In genomic region chr19:40804783-40805242, GRCh38 we compare ENCODE assay signal across 9 cellular contexts. TPM values are rescaled to one million over a fixed set of nuclear protein-coding genes. Genes with fewer than 3 reads are reported as not detected.
A peak's percentile ranks its signal among the peaks of the same experiment; 100 is the strongest.
DNase-seq lines count a peak whose midpoint lies in the region; ATAC-seq and TF ChIP-seq lines count a peak whose summit lies in the region.
"Had no signal": no experiment of that assay in that cellular context is flagged by ENCODE, and none has a peak within 500 bp of the region (broad histone marks: within the 10 kb centered on the region; RNA-seq: fewer than 3 reads in every experiment).

No MANE protein-coding gene starts in this region.

- CTCF ChIA-PET in SK-N-SH (lab: Yijun Ruan, JAX) = interaction anchor here (0.8 to 5.4 kb wide), 5 partner anchors 14 to 143 kb away, joined by 3 to 54 read pairs (median 18); partner anchors contain the start of genes ACTMAP, COQ8B, ITPKC and SNRPA

- H3K4me3 Mint-ChIP-seq in activated naive CD8-positive, alpha-beta T cell treated with anti-CD3 and anti-CD28 coated beads, Interleukin-2, amount 10 ng/mL, durations not matched to agents 7 days and 5 days = peak overlapping the region; percentile 98

- H3K4me2 ChIP-seq in SK-N-SH = no peak overlapping the region

- H3K27ac Mint-ChIP-seq in activated naive CD8-positive, alpha-beta T cell treated with anti-CD3 and anti-CD28 coated beads, Interleukin-2, amount 10 ng/mL, durations not matched to agents 7 days and 5 days = peak overlapping the region; percentile 93

- no peaks in the 10 kb centered on the region for H3K9me2 ChIP-seq in SK-N-SH

- peaks cover 34% of the 10 kb centered on the region for H3K36me3 Mint-ChIP-seq in activated naive CD8-positive, alpha-beta T cell treated with anti-CD3 and anti-CD28 coated beads, Interleukin-2, amount 10 ng/mL, durations not matched to agents 7 days and 5 days

- no peak for TF ChIP-seq EP300 in SK-N-SH (IDR thresholded peaks at IDR 0.05; ENCODE audit: borderline replicate concordance in 1 of 2, low read depth in 1 of 2, low read length in 1 of 2)
- no peak for TF ChIP-seq EP300 in suprapubic skin (IDR thresholded peaks at IDR 0.05)

- H3K4me3 ChIP-seq in SK-N-SH (ENCODE audit: low read depth in 2 of 2, low read length in 1 of 2) (no peak overlapping the region), suprapubic skin (no peak overlapping the region)

- H3F3A ChIP-seq in SK-N-SH (replicated peaks; ENCODE audit: insufficient read depth) = peaks cover 14% of the 10 kb centered on the region

- H3K27ac ChIP-seq in SK-N-SH (ENCODE audit: low read depth in 2 of 2, low read length in 1 of 2) (no peak overlapping the region; a peak in 1 of 4 replicates), layer of hippocampus (ENCODE audit: low read depth, low read length) (peak overlapping the region; percentile 66), suprapubic skin (peak overlapping the region; percentile 79)

- H3K4me1 ChIP-seq in SK-N-SH (ENCODE audit: control insufficient read depth in 1 of 2, insufficient read depth in 2 of 2, low read depth in 1 of 2, low read length in 1 of 2) (peaks cover 42 to 73% of the 10 kb centered on the region in 2 experiments; a peak in 3 of 4 replicates), suprapubic skin (peaks cover 95% of the 10 kb centered on the region)

- H3K9me3 ChIP-seq in SK-N-SH (no peaks in the 10 kb centered on the region), suprapubic skin (no peaks in the 10 kb centered on the region)

- no peak for TF ChIP-seq POLR2A in suprapubic skin (IDR thresholded peaks at IDR 0.05)
- TF ChIP-seq POLR2A in GM18505 (IDR thresholded peaks at IDR 0.05; ENCODE audit: borderline replicate concordance, extremely low read depth, insufficient read depth, insufficient read length) = no peak

- peaks cover 94% of the 10 kb centered on the region for H3K79me2 ChIP-seq in SK-N-SH (ENCODE audit: insufficient read depth)

- H3K4me1 Mint-ChIP-seq in activated naive CD8-positive, alpha-beta T cell treated with anti-CD3 and anti-CD28 coated beads, Interleukin-2, amount 10 ng/mL, durations not matched to agents 7 days and 5 days = peaks cover 68% of the 10 kb centered on the region

- 0 out of 2 replicates have a peak, but pooled peaks have one; percentile 11 for TF ChIP-seq CTCF in SK-N-SH (IDR thresholded peaks at IDR 0.05)
- TF ChIP-seq CTCF in suprapubic skin (IDR thresholded peaks at IDR 0.05) = no peak

- H3K9me3 Mint-ChIP-seq in activated naive CD8-positive, alpha-beta T cell treated with anti-CD3 and anti-CD28 coated beads, Interleukin-2, amount 10 ng/mL, durations not matched to agents 7 days and 5 days = no peaks in the 10 kb centered on the region

- H3K36me3 ChIP-seq in SK-N-SH (replicated peaks in 1 of 2; ENCODE audit: control insufficient read depth in 1 of 2, insufficient read depth in 2 of 2, low read length in 1 of 2) (peaks cover 38 to 55% of the 10 kb centered on the region in 2 experiments), suprapubic skin (peaks cover 30% of the 10 kb centered on the region)

- H4K20me1 ChIP-seq in SK-N-SH (ENCODE audit: insufficient read depth) = peaks cover 96% of the 10 kb centered on the region

- POLR2A ChIA-PET in SK-N-SH (lab: Yijun Ruan, JAX) = no interaction called here
- POLR2A ChIA-PET in activated naive CD8-positive, alpha-beta T cell treated with anti-CD3 and anti-CD28 coated beads, Interleukin-2, amount 10 ng/mL, durations not matched to agents 7 days and 5 days (lab: Charles Lee) = interaction anchor here (0.6 to 6.1 kb wide), 5 partner anchors 27 to 121 kb away, joined by 3 to 57 read pairs (median 14); partner anchors contain the start of genes ACTMAP, RAB4B and SNRPA

- H3K27me3 Mint-ChIP-seq in activated naive CD8-positive, alpha-beta T cell treated with anti-CD3 and anti-CD28 coated beads, Interleukin-2, amount 10 ng/mL, durations not matched to agents 7 days and 5 days = no peaks in the 10 kb centered on the region

- DNase-seq in SK-N-SH (no peak), suprapubic skin (ENCODE audit: low spot score in 2 of 2) (no peak), NCI-H1930 (lab: John Stamatoyannopoulos, UW) (no peak)
- DNase-seq in activated naive CD8-positive, alpha-beta T cell treated with anti-CD3 and anti-CD28 coated beads, Interleukin-2, amount 10 ng/mL, durations not matched to agents 7 days and 5 days = peak; percentile 43

- ATAC-seq in SK-N-SH treated with all-trans-retinoic acid at 6 μM for 48 hours (no peak), HG03342 (IDR thresholded peaks at IDR 0.05; ENCODE audit: unreplicated experiment) (no peak), GM18505 (IDR thresholded peaks at IDR 0.05; ENCODE audit: unreplicated experiment) (no peak)
- no peak for ATAC-seq in activated naive CD8-positive, alpha-beta T cell treated with anti-CD3 and anti-CD28 coated beads, Interleukin-2, amount 10 ng/mL, durations not matched to agents 7 days and 5 days (ENCODE audit: low read depth)

- WGBS in SK-N-SH (ENCODE audit: low lambda C conversion rate) = 94% methylated on average over 7 of the region's 7 CpGs
- whole genome bisulfite sequencing in suprapubic skin = 65% methylated on average over 7 of the region's 7 CpGs

- no peak overlapping the region for H2AFZ ChIP-seq in SK-N-SH (ENCODE audit: low read depth)

- TF ChIP-seq RAD21 in SK-N-SH (IDR thresholded peaks at IDR 0.05; ENCODE audit: low read length) = no peak

- no peak overlapping the region for H3K9ac ChIP-seq in SK-N-SH

- no peaks in the 10 kb centered on the region for H3K27me3 ChIP-seq in SK-N-SH (ENCODE audit: insufficient read depth)
- H3K27me3 ChIP-seq in layer of hippocampus (ENCODE audit: control insufficient read depth, insufficient read depth, low read length) = no peaks in the 10 kb centered on the region
- H3K27me3 ChIP-seq in suprapubic skin = no peaks in the 10 kb centered on the region

TF ChIP-seq in SK-N-SH, 30 proteins besides CTCF, POLR2A, EP300 and RAD21 (continues in another document):
- no peak for TF ChIP-seq RXRA (IDR thresholded peaks at IDR 0.05; ENCODE audit: borderline replicate concordance, low read depth)
- no peak for TF ChIP-seq TAF1 (IDR thresholded peaks at IDR 0.05; ENCODE audit: borderline replicate concordance, low read depth, low read length)
- TF ChIP-seq POLR2AphosphoS5 (IDR thresholded peaks at IDR 0.05; ENCODE audit: low read depth, low read length) = no peak
- no peak for TF ChIP-seq GATA2 (CRISPR knock-in tag; IDR thresholded peaks at IDR 0.05)
- TF ChIP-seq MAX (IDR thresholded peaks at IDR 0.05; ENCODE audit: low read depth) = no peak
- TF ChIP-seq TCF12 (IDR thresholded peaks at IDR 0.05) = no peak
- TF ChIP-seq NFIC (IDR thresholded peaks at IDR 0.05; ENCODE audit: borderline replicate concordance) = no peak
- no peak for TF ChIP-seq CHD2 (IDR thresholded peaks at IDR 0.05; ENCODE audit: low read length, partially characterized antibody)
- no peak for TF ChIP-seq FOXJ3 (CRISPR knock-in tag; IDR thresholded peaks at IDR 0.05)

TF ChIP-seq in SK-N-SH treated with all-trans-retinoic acid at 6 μM for 48 hours, 23 proteins besides CTCF, POLR2A, EP300 and RAD21 (continues in another document):
- no peak for TF ChIP-seq RARB (CRISPR knock-in tag; IDR thresholded peaks at IDR 0.05)
- no peak for TF ChIP-seq ZNF565 (CRISPR knock-in tag; conservative IDR thresholded peaks at IDR 0.05; ENCODE audit: low read depth)
- TF ChIP-seq POU6F1 (CRISPR knock-in tag; IDR thresholded peaks at IDR 0.05; ENCODE audit: borderline replicate concordance, low read depth) = no peak
- TF ChIP-seq TOX (CRISPR knock-in tag; IDR thresholded peaks at IDR 0.05; ENCODE audit: borderline replicate concordance) = no peak
- TF ChIP-seq ZNF8 (CRISPR knock-in tag; IDR thresholded peaks at IDR 0.05) = no peak
- no peak for TF ChIP-seq ZFP30 (CRISPR knock-in tag; IDR thresholded peaks at IDR 0.05)

RNA-seq across cellular contexts. Expression of gene EGLN2, which starts 5.8 kb away (rescaled TPM):
- polyA plus RNA-seq in SK-N-SH (2012; rRNA removed) = 39.7 and 43.0 TPM in 2 replicates
- 15.8 and 28.4 TPM in 2 replicates for polyA plus RNA-seq in SK-N-SH (2012; cell fraction: cytosol; rRNA removed)
- polyA plus RNA-seq in SK-N-SH (2012; cell fraction: nucleus; rRNA removed) = 68.5 and 79.1 TPM in 2 replicates
- 100 to 1,000 TPM; 158 to 159 TPM for total RNA-seq in activated naive CD8-positive, alpha-beta T cell treated with anti-CD3 and anti-CD28 coated beads, Interleukin-2, amount 10 ng/mL, durations not matched to agents 7 days and 5 days
- total RNA-seq in suprapubic skin = 10 to 100 TPM; 31.5 to 51.2 (median 37.6) TPM

RNA-seq across cellular contexts. Expression of gene RAB4B, which starts 26.8 kb away (rescaled TPM):
- 49.1 and 53.2 TPM in 2 replicates for polyA plus RNA-seq in SK-N-SH (2012; rRNA removed)
- polyA plus RNA-seq in SK-N-SH (2012; cell fraction: cytosol; rRNA removed) = 25.6 and 37.3 TPM in 2 replicates
- polyA plus RNA-seq in SK-N-SH (2012; cell fraction: nucleus; rRNA removed) = 72.9 and 92.4 TPM in 2 replicates
- total RNA-seq in activated naive CD8-positive, alpha-beta T cell treated with anti-CD3 and anti-CD28 coated beads, Interleukin-2, amount 10 ng/mL, durations not matched to agents 7 days and 5 days = 10 to 100 TPM; 53.1 to 57.7 TPM
- total RNA-seq in suprapubic skin = 10 to 100 TPM; 12.4 to 20.7 (median 17.0) TPM

RNA-seq across cellular contexts. Expression of gene MIA, which starts 29.5 kb away (rescaled TPM):
- 0.47 TPM in 1 of 2 replicates, not detected in the other for polyA plus RNA-seq in SK-N-SH (2012; rRNA removed)
- polyA plus RNA-seq in SK-N-SH (2012; cell fraction: cytosol; rRNA removed) = 0.38 TPM in 1 of 2 replicates, not detected in the other
- 0.22 and 0.50 TPM in 2 replicates for polyA plus RNA-seq in SK-N-SH (2012; cell fraction: nucleus; rRNA removed)
- 1 to 10 TPM; 3.0 TPM for total RNA-seq in activated naive CD8-positive, alpha-beta T cell treated with anti-CD3 and anti-CD28 coated beads, Interleukin-2, amount 10 ng/mL, durations not matched to agents 7 days and 5 days
- 10 to 100 TPM in 2 of 4 donors, 1 to 10 TPM in 2; 4.8 to 15.1 (median 9.9) TPM for total RNA-seq in suprapubic skin
- total RNA-seq: M059J had no signal

RNA-seq across cellular contexts. Expression of gene CYP2A6, which starts 45.4 kb away (rescaled TPM):
- polyA plus RNA-seq in SK-N-SH (2012; rRNA removed) = not detected in 2 replicates
- not detected in 2 replicates for polyA plus RNA-seq in SK-N-SH (2012; cell fraction: cytosol; rRNA removed)
- polyA plus RNA-seq in SK-N-SH (2012; cell fraction: nucleus; rRNA removed) = not detected in 2 replicates
- under 1 TPM; 0.28 to 0.55 TPM for total RNA-seq in activated naive CD8-positive, alpha-beta T cell treated with anti-CD3 and anti-CD28 coated beads, Interleukin-2, amount 10 ng/mL, durations not matched to agents 7 days and 5 days
- total RNA-seq in suprapubic skin = not detected
- total RNA-seq: M059J had no signal

RNA-seq across cellular contexts. Expression of gene SNRPA, which starts 53.8 kb away (rescaled TPM):
- 69.5 and 121 TPM in 2 replicates for polyA plus RNA-seq in SK-N-SH (2012; rRNA removed)
- polyA plus RNA-seq in SK-N-SH (2012; cell fraction: cytosol; rRNA removed) = 64.4 and 91.0 TPM in 2 replicates
- polyA plus RNA-seq in SK-N-SH (2012; cell fraction: nucleus; rRNA removed) = 274 and 286 TPM in 2 replicates
- total RNA-seq in activated naive CD8-positive, alpha-beta T cell treated with anti-CD3 and anti-CD28 coated beads, Interleukin-2, amount 10 ng/mL, durations not matched to agents 7 days and 5 days = 100 to 1,000 TPM; 145 to 157 TPM
- total RNA-seq in suprapubic skin = 10 to 100 TPM; 49.6 to 52.2 (median 51.0) TPM

Comparison
In these comparisons a context has a peak if more than half of its experiments do, and no peak if none do; other contexts are left out.
1. H3K27ac ChIP-seq: peak in layer of hippocampus (single experiment) and suprapubic skin (single experiment); none in SK-N-SH (0 of 2).